Comparison of ENCODE assay signal across 2 cellular contexts in the genomic region with DNA sequence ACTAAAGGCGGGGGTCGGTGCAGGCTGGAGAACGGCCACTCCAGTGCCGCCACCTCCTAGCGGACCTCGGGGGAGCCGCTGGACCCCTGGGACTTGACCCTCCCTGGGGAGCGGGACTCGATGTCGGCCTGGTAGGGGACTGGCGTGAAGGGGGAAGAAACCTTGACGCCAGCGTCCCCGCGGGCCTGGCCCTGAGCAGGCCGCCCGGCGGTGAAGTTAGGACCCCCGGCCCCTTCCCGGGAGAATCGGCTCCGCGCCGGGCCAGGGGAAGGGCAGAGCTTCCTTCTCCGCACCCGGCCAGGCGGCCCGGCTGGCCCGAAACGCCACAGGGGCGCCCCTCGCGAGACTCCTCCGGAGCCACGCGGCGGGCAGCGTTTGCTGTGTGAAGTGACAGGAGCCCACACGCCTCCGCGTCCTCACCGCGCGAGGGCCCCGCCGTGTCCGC.
TF ChIP-seq lines count a peak whose summit lies in the region.

No MANE protein-coding gene starts in this region.

TF ChIP-seq in A549, 52 proteins besides CTCF, POLR2A, EP300 and RAD21:
- no peak for TF ChIP-seq CBX2 (IDR thresholded peaks at IDR 0.05; ENCODE audit: borderline replicate concordance, low read depth)
- TF ChIP-seq MYC (IDR thresholded peaks at IDR 0.05; ENCODE audit: borderline replicate concordance, low read length), result 0 out of 2 replicates have a peak, but pooled peaks have one; percentile 12
- TF ChIP-seq CHD2 (IDR thresholded peaks at IDR 0.05; ENCODE audit: low read length, partially characterized antibody), result peak; percentile 76
- TF ChIP-seq, protein P1, sequence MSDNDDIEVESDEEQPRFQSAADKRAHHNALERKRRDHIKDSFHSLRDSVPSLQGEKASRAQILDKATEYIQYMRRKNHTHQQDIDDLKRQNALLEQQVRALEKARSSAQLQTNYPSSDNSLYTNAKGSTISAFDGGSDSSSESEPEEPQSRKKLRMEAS (IDR thresholded peaks at IDR 0.05), result no peak; the same call in 1 of the 2 replicates
- TF ChIP-seq JUNB (IDR thresholded peaks at IDR 0.05), result no peak
- TF ChIP-seq PHF8 (IDR thresholded peaks at IDR 0.05; ENCODE audit: borderline replicate concordance, low read depth), result no peak
- TF ChIP-seq, protein P2, sequence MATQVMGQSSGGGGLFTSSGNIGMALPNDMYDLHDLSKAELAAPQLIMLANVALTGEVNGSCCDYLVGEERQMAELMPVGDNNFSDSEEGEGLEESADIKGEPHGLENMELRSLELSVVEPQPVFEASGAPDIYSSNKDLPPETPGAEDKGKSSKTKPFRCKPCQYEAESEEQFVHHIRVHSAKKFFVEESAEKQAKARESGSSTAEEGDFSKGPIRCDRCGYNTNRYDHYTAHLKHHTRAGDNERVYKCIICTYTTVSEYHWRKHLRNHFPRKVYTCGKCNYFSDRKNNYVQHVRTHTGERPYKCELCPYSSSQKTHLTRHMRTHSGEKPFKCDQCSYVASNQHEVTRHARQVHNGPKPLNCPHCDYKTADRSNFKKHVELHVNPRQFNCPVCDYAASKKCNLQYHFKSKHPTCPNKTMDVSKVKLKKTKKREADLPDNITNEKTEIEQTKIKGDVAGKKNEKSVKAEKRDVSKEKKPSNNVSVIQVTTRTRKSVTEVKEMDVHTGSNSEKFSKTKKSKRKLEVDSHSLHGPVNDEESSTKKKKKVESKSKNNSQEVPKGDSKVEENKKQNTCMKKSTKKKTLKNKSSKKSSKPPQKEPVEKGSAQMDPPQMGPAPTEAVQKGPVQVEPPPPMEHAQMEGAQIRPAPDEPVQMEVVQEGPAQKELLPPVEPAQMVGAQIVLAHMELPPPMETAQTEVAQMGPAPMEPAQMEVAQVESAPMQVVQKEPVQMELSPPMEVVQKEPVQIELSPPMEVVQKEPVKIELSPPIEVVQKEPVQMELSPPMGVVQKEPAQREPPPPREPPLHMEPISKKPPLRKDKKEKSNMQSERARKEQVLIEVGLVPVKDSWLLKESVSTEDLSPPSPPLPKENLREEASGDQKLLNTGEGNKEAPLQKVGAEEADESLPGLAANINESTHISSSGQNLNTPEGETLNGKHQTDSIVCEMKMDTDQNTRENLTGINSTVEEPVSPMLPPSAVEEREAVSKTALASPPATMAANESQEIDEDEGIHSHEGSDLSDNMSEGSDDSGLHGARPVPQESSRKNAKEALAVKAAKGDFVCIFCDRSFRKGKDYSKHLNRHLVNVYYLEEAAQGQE (IDR thresholded peaks at IDR 0.05), result peak; percentile 49; the same call in 1 of the 2 replicates

TF ChIP-seq in HepG2, 621 proteins besides CTCF, POLR2A, EP300 and RAD21 (continues in another document):
- TF ChIP-seq MATR3 (CRISPR knock-in tag; IDR thresholded peaks at IDR 0.05), result no peak
- TF ChIP-seq SIN3A (IDR thresholded peaks at IDR 0.05; ENCODE audit: borderline replicate concordance, low read depth, low read length), result peak; percentile 5; the same call in 1 of the 2 replicates
- TF ChIP-seq ZSCAN12 (CRISPR knock-in tag; IDR thresholded peaks at IDR 0.05), result 0 out of 2 replicates have a peak, but pooled peaks have one; percentile 55
- TF ChIP-seq NFIC (IDR thresholded peaks at IDR 0.05; ENCODE audit: low read length), result no peak
- 0 out of 2 replicates have a peak, but pooled peaks have one; percentile 2 for TF ChIP-seq SRY (CRISPR knock-in tag; IDR thresholded peaks at IDR 0.05)
- TF ChIP-seq ZSCAN20 (CRISPR knock-in tag; IDR thresholded peaks at IDR 0.05; ENCODE audit: borderline replicate concordance), result peak; percentile 66; the same call in 1 of the 2 replicates
- TF ChIP-seq, protein P3, sequence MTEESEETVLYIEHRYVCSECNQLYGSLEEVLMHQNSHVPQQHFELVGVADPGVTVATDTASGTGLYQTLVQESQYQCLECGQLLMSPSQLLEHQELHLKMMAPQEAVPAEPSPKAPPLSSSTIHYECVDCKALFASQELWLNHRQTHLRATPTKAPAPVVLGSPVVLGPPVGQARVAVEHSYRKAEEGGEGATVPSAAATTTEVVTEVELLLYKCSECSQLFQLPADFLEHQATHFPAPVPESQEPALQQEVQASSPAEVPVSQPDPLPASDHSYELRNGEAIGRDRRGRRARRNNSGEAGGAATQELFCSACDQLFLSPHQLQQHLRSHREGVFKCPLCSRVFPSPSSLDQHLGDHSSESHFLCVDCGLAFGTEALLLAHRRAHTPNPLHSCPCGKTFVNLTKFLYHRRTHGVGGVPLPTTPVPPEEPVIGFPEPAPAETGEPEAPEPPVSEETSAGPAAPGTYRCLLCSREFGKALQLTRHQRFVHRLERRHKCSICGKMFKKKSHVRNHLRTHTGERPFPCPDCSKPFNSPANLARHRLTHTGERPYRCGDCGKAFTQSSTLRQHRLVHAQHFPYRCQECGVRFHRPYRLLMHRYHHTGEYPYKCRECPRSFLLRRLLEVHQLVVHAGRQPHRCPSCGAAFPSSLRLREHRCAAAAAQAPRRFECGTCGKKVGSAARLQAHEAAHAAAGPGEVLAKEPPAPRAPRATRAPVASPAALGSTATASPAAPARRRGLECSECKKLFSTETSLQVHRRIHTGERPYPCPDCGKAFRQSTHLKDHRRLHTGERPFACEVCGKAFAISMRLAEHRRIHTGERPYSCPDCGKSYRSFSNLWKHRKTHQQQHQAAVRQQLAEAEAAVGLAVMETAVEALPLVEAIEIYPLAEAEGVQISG (CRISPR knock-in tag; IDR thresholded peaks at IDR 0.05), result no peak
- TF ChIP-seq, protein P4, sequence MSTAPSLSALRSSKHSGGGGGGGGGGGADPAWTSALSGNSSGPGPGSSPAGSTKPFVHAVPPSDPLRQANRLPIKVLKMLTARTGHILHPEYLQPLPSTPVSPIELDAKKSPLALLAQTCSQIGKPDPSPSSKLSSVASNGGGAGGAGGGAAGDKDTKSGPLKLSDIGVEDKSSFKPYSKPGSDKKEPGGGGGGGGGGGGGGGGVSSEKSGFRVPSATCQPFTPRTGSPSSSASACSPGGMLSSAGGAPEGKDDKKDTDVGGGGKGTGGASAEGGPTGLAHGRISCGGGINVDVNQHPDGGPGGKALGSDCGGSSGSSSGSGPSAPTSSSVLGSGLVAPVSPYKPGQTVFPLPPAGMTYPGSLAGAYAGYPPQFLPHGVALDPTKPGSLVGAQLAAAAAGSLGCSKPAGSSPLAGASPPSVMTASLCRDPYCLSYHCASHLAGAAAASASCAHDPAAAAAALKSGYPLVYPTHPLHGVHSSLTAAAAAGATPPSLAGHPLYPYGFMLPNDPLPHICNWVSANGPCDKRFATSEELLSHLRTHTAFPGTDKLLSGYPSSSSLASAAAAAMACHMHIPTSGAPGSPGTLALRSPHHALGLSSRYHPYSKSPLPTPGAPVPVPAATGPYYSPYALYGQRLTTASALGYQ (CRISPR knock-in tag; IDR thresholded peaks at IDR 0.05), result 0 out of 2 replicates have a peak, but pooled peaks have one; percentile 9
- TF ChIP-seq NFYB (CRISPR knock-in tag; IDR thresholded peaks at IDR 0.05), result 0 out of 2 replicates have a peak, but pooled peaks have one; percentile 1
- no peak for TF ChIP-seq ZBTB38 (CRISPR knock-in tag; IDR thresholded peaks at IDR 0.05)
- no peak; the same call in 1 of the 2 replicates for TF ChIP-seq ZFP36L1 (CRISPR knock-in tag; IDR thresholded peaks at IDR 0.05)
- TF ChIP-seq, protein P5, sequence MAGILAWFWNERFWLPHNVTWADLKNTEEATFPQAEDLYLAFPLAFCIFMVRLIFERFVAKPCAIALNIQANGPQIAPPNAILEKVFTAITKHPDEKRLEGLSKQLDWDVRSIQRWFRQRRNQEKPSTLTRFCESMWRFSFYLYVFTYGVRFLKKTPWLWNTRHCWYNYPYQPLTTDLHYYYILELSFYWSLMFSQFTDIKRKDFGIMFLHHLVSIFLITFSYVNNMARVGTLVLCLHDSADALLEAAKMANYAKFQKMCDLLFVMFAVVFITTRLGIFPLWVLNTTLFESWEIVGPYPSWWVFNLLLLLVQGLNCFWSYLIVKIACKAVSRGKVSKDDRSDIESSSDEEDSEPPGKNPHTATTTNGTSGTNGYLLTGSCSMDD (CRISPR knock-in tag; IDR thresholded peaks at IDR 0.05), result no peak
- TF ChIP-seq SAP130 (CRISPR knock-in tag; IDR thresholded peaks at IDR 0.05; ENCODE audit: low read depth), result no peak; the same call in 1 of the 2 replicates
- TF ChIP-seq, protein P6, sequence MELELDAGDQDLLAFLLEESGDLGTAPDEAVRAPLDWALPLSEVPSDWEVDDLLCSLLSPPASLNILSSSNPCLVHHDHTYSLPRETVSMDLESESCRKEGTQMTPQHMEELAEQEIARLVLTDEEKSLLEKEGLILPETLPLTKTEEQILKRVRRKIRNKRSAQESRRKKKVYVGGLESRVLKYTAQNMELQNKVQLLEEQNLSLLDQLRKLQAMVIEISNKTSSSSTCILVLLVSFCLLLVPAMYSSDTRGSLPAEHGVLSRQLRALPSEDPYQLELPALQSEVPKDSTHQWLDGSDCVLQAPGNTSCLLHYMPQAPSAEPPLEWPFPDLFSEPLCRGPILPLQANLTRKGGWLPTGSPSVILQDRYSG (CRISPR knock-in tag; IDR thresholded peaks at IDR 0.05), result no peak
- no peak for TF ChIP-seq SCMH1 (CRISPR knock-in tag; IDR thresholded peaks at IDR 0.05; ENCODE audit: borderline replicate concordance)
- peak; percentile 58; the same call in 1 of the 2 replicates for TF ChIP-seq NFATC3 (CRISPR knock-in tag; IDR thresholded peaks at IDR 0.05)
- TF ChIP-seq, protein P7, sequence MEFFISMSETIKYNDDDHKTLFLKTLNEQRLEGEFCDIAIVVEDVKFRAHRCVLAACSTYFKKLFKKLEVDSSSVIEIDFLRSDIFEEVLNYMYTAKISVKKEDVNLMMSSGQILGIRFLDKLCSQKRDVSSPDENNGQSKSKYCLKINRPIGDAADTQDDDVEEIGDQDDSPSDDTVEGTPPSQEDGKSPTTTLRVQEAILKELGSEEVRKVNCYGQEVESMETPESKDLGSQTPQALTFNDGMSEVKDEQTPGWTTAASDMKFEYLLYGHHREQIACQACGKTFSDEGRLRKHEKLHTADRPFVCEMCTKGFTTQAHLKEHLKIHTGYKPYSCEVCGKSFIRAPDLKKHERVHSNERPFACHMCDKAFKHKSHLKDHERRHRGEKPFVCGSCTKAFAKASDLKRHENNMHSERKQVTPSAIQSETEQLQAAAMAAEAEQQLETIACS (CRISPR knock-in tag; IDR thresholded peaks at IDR 0.05), result peak; percentile 20; the same call in 1 of the 2 replicates
- TF ChIP-seq, protein P8, sequence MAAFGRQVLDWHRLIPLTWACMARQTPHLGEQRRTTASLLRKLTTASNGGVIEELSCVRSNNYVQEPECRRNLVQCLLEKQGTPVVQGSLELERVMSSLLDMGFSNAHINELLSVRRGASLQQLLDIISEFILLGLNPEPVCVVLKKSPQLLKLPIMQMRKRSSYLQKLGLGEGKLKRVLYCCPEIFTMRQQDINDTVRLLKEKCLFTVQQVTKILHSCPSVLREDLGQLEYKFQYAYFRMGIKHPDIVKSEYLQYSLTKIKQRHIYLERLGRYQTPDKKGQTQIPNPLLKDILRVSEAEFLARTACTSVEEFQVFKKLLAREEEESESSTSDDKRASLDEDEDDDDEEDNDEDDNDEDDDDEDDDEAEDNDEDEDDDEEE (CRISPR knock-in tag; IDR thresholded peaks at IDR 0.05), result 0 out of 2 replicates have a peak, but pooled peaks have one; percentile 72
- TF ChIP-seq MED13 (CRISPR knock-in tag; IDR thresholded peaks at IDR 0.05), result 0 out of 2 replicates have a peak, but pooled peaks have one; percentile 44
- TF ChIP-seq, protein P9, sequence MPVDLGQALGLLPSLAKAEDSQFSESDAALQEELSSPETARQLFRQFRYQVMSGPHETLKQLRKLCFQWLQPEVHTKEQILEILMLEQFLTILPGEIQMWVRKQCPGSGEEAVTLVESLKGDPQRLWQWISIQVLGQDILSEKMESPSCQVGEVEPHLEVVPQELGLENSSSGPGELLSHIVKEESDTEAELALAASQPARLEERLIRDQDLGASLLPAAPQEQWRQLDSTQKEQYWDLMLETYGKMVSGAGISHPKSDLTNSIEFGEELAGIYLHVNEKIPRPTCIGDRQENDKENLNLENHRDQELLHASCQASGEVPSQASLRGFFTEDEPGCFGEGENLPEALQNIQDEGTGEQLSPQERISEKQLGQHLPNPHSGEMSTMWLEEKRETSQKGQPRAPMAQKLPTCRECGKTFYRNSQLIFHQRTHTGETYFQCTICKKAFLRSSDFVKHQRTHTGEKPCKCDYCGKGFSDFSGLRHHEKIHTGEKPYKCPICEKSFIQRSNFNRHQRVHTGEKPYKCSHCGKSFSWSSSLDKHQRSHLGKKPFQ (CRISPR knock-in tag; IDR thresholded peaks at IDR 0.05; ENCODE audit: insufficient replicate concordance), result no peak
- TF ChIP-seq ZNF468 (CRISPR knock-in tag; IDR thresholded peaks at IDR 0.05), result no peak
- TF ChIP-seq ZNF333 (CRISPR knock-in tag; IDR thresholded peaks at IDR 0.05; ENCODE audit: borderline replicate concordance), result no peak
- TF ChIP-seq KLF16 (CRISPR knock-in tag; IDR thresholded peaks at IDR 0.05), result peak in 1 of 2 experiments; percentile 18; a peak in 2 of 4 replicates
- no peak for TF ChIP-seq ZNF749 (CRISPR knock-in tag; IDR thresholded peaks at IDR 0.05; ENCODE audit: borderline replicate concordance)
- peak; percentile 58 for TF ChIP-seq ZFX (CRISPR knock-in tag; IDR thresholded peaks at IDR 0.05; ENCODE audit: low read depth)
- TF ChIP-seq FOXC1 (CRISPR knock-in tag; IDR thresholded peaks at IDR 0.05; ENCODE audit: borderline replicate concordance), result no peak
- TF ChIP-seq, protein P10, sequence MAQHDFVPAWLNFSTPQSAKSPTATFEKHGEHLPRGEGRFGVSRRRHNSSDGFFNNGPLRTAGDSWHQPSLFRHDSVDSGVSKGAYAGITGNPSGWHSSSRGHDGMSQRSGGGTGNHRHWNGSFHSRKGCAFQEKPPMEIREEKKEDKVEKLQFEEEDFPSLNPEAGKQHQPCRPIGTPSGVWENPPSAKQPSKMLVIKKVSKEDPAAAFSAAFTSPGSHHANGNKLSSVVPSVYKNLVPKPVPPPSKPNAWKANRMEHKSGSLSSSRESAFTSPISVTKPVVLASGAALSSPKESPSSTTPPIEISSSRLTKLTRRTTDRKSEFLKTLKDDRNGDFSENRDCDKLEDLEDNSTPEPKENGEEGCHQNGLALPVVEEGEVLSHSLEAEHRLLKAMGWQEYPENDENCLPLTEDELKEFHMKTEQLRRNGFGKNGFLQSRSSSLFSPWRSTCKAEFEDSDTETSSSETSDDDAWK (CRISPR knock-in tag; IDR thresholded peaks at IDR 0.05), result no peak
- 0 out of 2 replicates have a peak, but pooled peaks have one; percentile 12 for TF ChIP-seq DNMT1 (CRISPR knock-in tag; IDR thresholded peaks at IDR 0.05)
- TF ChIP-seq CCDC6 (CRISPR knock-in tag; IDR thresholded peaks at IDR 0.05), result 0 out of 2 replicates have a peak, but pooled peaks have one; percentile 9
- TF ChIP-seq ZNF772 (CRISPR knock-in tag; IDR thresholded peaks at IDR 0.05), result 0 out of 2 replicates have a peak, but pooled peaks have one; percentile 46
- TF ChIP-seq, protein P11, sequence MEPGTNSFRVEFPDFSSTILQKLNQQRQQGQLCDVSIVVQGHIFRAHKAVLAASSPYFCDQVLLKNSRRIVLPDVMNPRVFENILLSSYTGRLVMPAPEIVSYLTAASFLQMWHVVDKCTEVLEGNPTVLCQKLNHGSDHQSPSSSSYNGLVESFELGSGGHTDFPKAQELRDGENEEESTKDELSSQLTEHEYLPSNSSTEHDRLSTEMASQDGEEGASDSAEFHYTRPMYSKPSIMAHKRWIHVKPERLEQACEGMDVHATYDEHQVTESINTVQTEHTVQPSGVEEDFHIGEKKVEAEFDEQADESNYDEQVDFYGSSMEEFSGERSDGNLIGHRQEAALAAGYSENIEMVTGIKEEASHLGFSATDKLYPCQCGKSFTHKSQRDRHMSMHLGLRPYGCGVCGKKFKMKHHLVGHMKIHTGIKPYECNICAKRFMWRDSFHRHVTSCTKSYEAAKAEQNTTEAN (CRISPR knock-in tag; conservative IDR thresholded peaks at IDR 0.05), result no peak
- TF ChIP-seq MEIS2 (CRISPR knock-in tag; IDR thresholded peaks at IDR 0.05), result peak; percentile 10
